Comparison of ENCODE assay signal across 14 cellular contexts in the genomic region with DNA sequence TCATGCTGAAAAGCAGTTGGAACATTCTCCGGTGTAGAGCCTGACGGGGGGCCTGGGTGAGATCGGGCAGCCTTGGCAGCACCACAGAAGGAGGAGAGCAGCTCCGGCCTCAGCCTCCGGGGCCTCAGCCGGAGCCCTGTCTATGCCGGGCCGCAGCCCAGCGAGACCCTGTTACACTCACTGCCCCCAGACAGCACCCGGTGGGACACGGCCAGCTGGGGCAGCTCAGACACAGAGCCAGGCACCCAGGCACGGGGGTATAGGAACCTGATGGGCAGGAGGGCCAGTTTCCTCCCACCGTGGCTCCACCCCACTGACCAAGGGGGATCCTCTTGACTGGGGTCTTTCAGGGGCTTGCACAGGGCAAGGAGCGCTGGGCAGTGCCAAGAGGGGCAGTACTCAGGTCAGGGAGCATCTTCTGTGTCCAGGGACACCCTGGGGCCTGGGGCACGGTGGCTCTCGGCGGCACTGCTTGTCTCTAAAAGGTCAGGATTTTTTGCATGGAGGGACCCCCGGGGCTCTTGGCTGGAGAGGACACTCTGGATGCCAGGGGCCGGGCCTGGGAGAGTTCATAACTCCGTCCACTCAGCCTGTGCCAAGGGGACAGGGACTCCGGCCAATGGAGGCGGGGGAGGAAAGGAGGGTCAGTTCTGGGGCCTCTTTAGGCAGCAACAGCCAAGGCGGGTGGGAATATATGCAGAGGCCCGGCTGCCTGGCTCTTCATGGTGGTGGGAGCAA. TPM values are rescaled to one million over a fixed set of nuclear protein-coding genes. Genes with fewer than 3 reads are reported as not detected.
DNase-seq lines count a peak whose midpoint lies in the region; ATAC-seq and TF ChIP-seq lines count a peak whose summit lies in the region.
"Had no signal": no experiment of that assay in that cellular context is flagged by ENCODE, and none has a peak within 500 bp of the region (broad histone marks: within the 10 kb centered on the region; RNA-seq: fewer than 3 reads in every experiment).

No MANE protein-coding gene starts in this region.

- H3K27me3 ChIP-seq in esophagus muscularis mucosa = no peaks in the 10 kb centered on the region
- H3K27me3 ChIP-seq in naive thymus-derived CD4-positive, alpha-beta T cell (ENCODE audit: control insufficient read depth in 2 of 2, insufficient read depth in 2 of 2, low read length in 2 of 2) = no peaks in the 10 kb centered on the region
- H3K27me3 ChIP-seq: foreskin keratinocyte had no signal

- POLR2A ChIA-PET in naive thymus-derived CD4-positive, alpha-beta T cell (lab: Charles Lee) = interaction anchor here (1.0 to 1.5 kb wide), 3 partner anchors 14 to 32 kb away, joined by 3 read pairs; no protein-coding TSS in a partner anchor

- peaks cover 69 to 85% (median 79%) of the 10 kb centered on the region in 4 donors for H3K4me1 ChIP-seq in esophagus muscularis mucosa
- peaks cover 13 to 25% of the 10 kb centered on the region in 2 donors for H3K4me1 ChIP-seq in naive thymus-derived CD4-positive, alpha-beta T cell (ENCODE audit: control insufficient read depth in 2 of 2, insufficient read depth in 2 of 2, low read length in 2 of 2)

- peak overlapping the region; percentile 7 to 35 (median 18) for H3K4me3 ChIP-seq in esophagus muscularis mucosa
- no peak overlapping the region for H3K4me3 ChIP-seq in naive thymus-derived CD4-positive, alpha-beta T cell (ENCODE audit: low read length)
- H3K4me3 ChIP-seq: GM23338 had no signal

- H3K27ac ChIP-seq in esophagus muscularis mucosa (replicated peaks in 1 of 4) (peak overlapping the region; percentile 62 to 73 (median 64)), temporal lobe (ENCODE audit: low read depth, low read length) (peak overlapping the region; percentile 99)
- H3K27ac ChIP-seq in naive thymus-derived CD4-positive, alpha-beta T cell (ENCODE audit: low read depth, low read length) = no peak overlapping the region
- H3K27ac ChIP-seq: foreskin keratinocyte had no signal

- DNase-seq in HFFc6 (no peak), esophagus muscularis mucosa (ENCODE audit: extremely low spot score) (no peak), NCI-H2081 treated with DMSO at 0.1 percent for 48 hours (lab: John Stamatoyannopoulos, UW) (no peak), HCEC 1CT (no peak), H4 (ENCODE audit: low spot score) (no peak)
- no peak for DNase-seq in naive thymus-derived CD4-positive, alpha-beta T cell
- DNase-seq in stimulated activated CD4-positive, alpha-beta T cell treated with anti-CD3 and anti-CD28 coated beads, Interleukin-4, amount 100 ng/mL, for 1 hour = no peak
- DNase-seq: activated CD8-positive, alpha-beta memory T cell treated with anti-CD3 and anti-CD28 coated beads, Interleukin-2, amount 50 U/mL, for 4 hours; activated naive CD8-positive, alpha-beta T cell treated with anti-CD3 and anti-CD28 coated beads, Interleukin-2, amount 10 ng/mL, durations not matched to agents 7 days and 5 days; foreskin keratinocyte; NCI-H2081; SK-N-SH had no signal

- intact Hi-C loops in esophagus muscularis mucosa (cut with DNase I) = no loop called here
- intact Hi-C loops in naive thymus-derived CD4-positive, alpha-beta T cell (cut with micrococcal nuclease) = no loop called here

- H3K4me1 Mint-ChIP-seq in HFFc6 (ENCODE audit: low read depth) = peaks cover 26% of the 10 kb centered on the region
- H3K4me1 Mint-ChIP-seq in naive thymus-derived CD4-positive, alpha-beta T cell = peaks cover 8 to 31% (median 23%) of the 10 kb centered on the region in 7 donors

- H3K27ac Mint-ChIP-seq in HFFc6 = peak overlapping the region; percentile 62
- peak overlapping the region in 7 of 9 donors; percentile 20 to 94 (median 64) for H3K27ac Mint-ChIP-seq in naive thymus-derived CD4-positive, alpha-beta T cell
- H3K27ac Mint-ChIP-seq: activated naive CD8-positive, alpha-beta T cell treated with anti-CD3 and anti-CD28 coated beads, Interleukin-2, amount 10 ng/mL, durations not matched to agents 7 days and 5 days; GM23338 had no signal

- peaks cover 28 to 42% (median 37%) of the 10 kb centered on the region in 4 donors for H3K36me3 ChIP-seq in esophagus muscularis mucosa
- H3K36me3 ChIP-seq in naive thymus-derived CD4-positive, alpha-beta T cell (ENCODE audit: control insufficient read depth in 2 of 3, insufficient read depth in 3 of 3, low read length in 3 of 3) = peaks cover 0 to 28% (median 0%) of the 10 kb centered on the region in 3 experiments

- H3K9me3 Mint-ChIP-seq in HFFc6 = no peaks in the 10 kb centered on the region
- H3K9me3 Mint-ChIP-seq in naive thymus-derived CD4-positive, alpha-beta T cell = no peaks in the 10 kb centered on the region
- H3K9me3 Mint-ChIP-seq: activated naive CD8-positive, alpha-beta T cell treated with anti-CD3 and anti-CD28 coated beads, Interleukin-2, amount 10 ng/mL, durations not matched to agents 7 days and 5 days had no signal

- no peaks in the 10 kb centered on the region for H3K36me3 Mint-ChIP-seq in HFFc6 (ENCODE audit: low read depth)
- H3K36me3 Mint-ChIP-seq in naive thymus-derived CD4-positive, alpha-beta T cell = peaks cover 0 to 4% (median 0%) of the 10 kb centered on the region in 5 donors

- 27% methylated on average over 8 of the region's 24 CpGs for WGBS in esophagus muscularis mucosa

- peaks cover 8% of the 10 kb centered on the region; the same call in 1 of the 2 replicates for H3K27me3 Mint-ChIP-seq in HFFc6 (ENCODE audit: insufficient read depth)
- no peaks in the 10 kb centered on the region for H3K27me3 Mint-ChIP-seq in naive thymus-derived CD4-positive, alpha-beta T cell
- H3K27me3 Mint-ChIP-seq: activated naive CD8-positive, alpha-beta T cell treated with anti-CD3 and anti-CD28 coated beads, Interleukin-2, amount 10 ng/mL, durations not matched to agents 7 days and 5 days had no signal

- no peaks in the 10 kb centered on the region for H3K9me3 ChIP-seq in esophagus muscularis mucosa
- H3K9me3 ChIP-seq in naive thymus-derived CD4-positive, alpha-beta T cell (ENCODE audit: control insufficient read depth in 2 of 3, low read length in 3 of 3) = no peaks in the 10 kb centered on the region
- H3K9me3 ChIP-seq: SK-N-SH had no signal

- CTCF ChIA-PET in naive thymus-derived CD4-positive, alpha-beta T cell (lab: Charles Lee) = no interaction called here

- no peak for TF ChIP-seq EP300 in esophagus muscularis mucosa (IDR thresholded peaks at IDR 0.05)

- TF ChIP-seq CTCF in HFFc6 (IDR thresholded peaks at IDR 0.05) (no peak), esophagus muscularis mucosa (IDR thresholded peaks at IDR 0.05) (no peak)

- no peak for TF ChIP-seq POLR2A in esophagus muscularis mucosa (IDR thresholded peaks at IDR 0.05; ENCODE audit: low read depth)

- no peak overlapping the region for H3K4me3 Mint-ChIP-seq in HFFc6
- H3K4me3 Mint-ChIP-seq in naive thymus-derived CD4-positive, alpha-beta T cell = no peak overlapping the region
- H3K4me3 Mint-ChIP-seq: activated naive CD8-positive, alpha-beta T cell treated with anti-CD3 and anti-CD28 coated beads, Interleukin-2, amount 10 ng/mL, durations not matched to agents 7 days and 5 days; GM23338 had no signal

- ATAC-seq in naive thymus-derived CD4-positive, alpha-beta T cell = no peak
- ATAC-seq: foreskin keratinocyte had no signal

RNA-seq across cellular contexts. Expression of a gene that starts 9.4 kb away (rescaled TPM):
- total RNA-seq in HFFc6 (2021; fragmentation: NEBNext Ultra II Directional; extraction: Animal tissue kit (Norgen Biotek cat#: 25700)) = 100 to 1,000 TPM; 111 to 121 (median 116) TPM
- total RNA-seq in esophagus muscularis mucosa (100 to 1,000 TPM in 1 of 4 donors, 10 to 100 TPM in 3; 51.5 to 129 (median 66.7) TPM), temporal lobe (15.0 TPM)
- total RNA-seq in naive thymus-derived CD4-positive, alpha-beta T cell = 100 to 1,000 TPM in 2 of 5 experiments, 10 to 100 TPM in 3; 65.0 to 140 (median 95.5) TPM
- polyA plus RNA-seq in naive thymus-derived CD4-positive, alpha-beta T cell = 10 to 100 TPM in 1 of 2 donors, 1 to 10 TPM in 1; 5.8 to 12.4 TPM
- total RNA-seq in H4 (2014; rRNA removed; shearing (Covaris generic)) = 13.0 and 16.3 TPM in 2 replicates

RNA-seq across cellular contexts. Expression of a gene that starts 25.2 kb away (rescaled TPM):
- 1 to 10 TPM; 2.7 to 3.7 (median 3.3) TPM for total RNA-seq in HFFc6 (2021; fragmentation: NEBNext Ultra II Directional; extraction: Animal tissue kit (Norgen Biotek cat#: 25700))
- 1 to 10 TPM; 4.3 to 7.9 (median 5.7) TPM for total RNA-seq in esophagus muscularis mucosa
- 1 to 10 TPM in 4 of 5 experiments, under 1 TPM in 1; 0.73 to 4.8 (median 4.2) TPM for total RNA-seq in naive thymus-derived CD4-positive, alpha-beta T cell
- 1 to 10 TPM; 1.1 to 1.8 TPM for polyA plus RNA-seq in naive thymus-derived CD4-positive, alpha-beta T cell
- total RNA-seq in temporal lobe = 2.0 TPM
- 3.7 and 4.0 TPM in 2 replicates for total RNA-seq in H4 (2014; rRNA removed; shearing (Covaris generic))

RNA-seq across cellular contexts. Expression of a gene that starts 54.1 kb away (rescaled TPM):
- total RNA-seq in HFFc6 (2021; fragmentation: NEBNext Ultra II Directional; extraction: Animal tissue kit (Norgen Biotek cat#: 25700)) = 10 to 100 TPM; 78.3 to 95.8 (median 82.5) TPM
- 100 to 1,000 TPM; 207 to 324 (median 290) TPM for total RNA-seq in esophagus muscularis mucosa
- total RNA-seq in naive thymus-derived CD4-positive, alpha-beta T cell = 10 to 100 TPM; 61.4 to 97.7 (median 77.4) TPM
- 100 to 1,000 TPM; 269 to 276 TPM for polyA plus RNA-seq in naive thymus-derived CD4-positive, alpha-beta T cell
- total RNA-seq in temporal lobe = 15.0 TPM
- 286 and 381 TPM in 2 replicates for total RNA-seq in H4 (2014; rRNA removed; shearing (Covaris generic))
